In genomic region chr13:101916108-101916757, GRCh38 we compare ENCODE assay signal across 1 cellular context.
TF ChIP-seq lines count a peak whose summit lies in the region.

No MANE protein-coding gene starts in this region.

TF ChIP-seq in GM12878, 131 proteins besides CTCF, POLR2A, EP300 and RAD21 (continued from another document):
- TF ChIP-seq, protein P1, sequence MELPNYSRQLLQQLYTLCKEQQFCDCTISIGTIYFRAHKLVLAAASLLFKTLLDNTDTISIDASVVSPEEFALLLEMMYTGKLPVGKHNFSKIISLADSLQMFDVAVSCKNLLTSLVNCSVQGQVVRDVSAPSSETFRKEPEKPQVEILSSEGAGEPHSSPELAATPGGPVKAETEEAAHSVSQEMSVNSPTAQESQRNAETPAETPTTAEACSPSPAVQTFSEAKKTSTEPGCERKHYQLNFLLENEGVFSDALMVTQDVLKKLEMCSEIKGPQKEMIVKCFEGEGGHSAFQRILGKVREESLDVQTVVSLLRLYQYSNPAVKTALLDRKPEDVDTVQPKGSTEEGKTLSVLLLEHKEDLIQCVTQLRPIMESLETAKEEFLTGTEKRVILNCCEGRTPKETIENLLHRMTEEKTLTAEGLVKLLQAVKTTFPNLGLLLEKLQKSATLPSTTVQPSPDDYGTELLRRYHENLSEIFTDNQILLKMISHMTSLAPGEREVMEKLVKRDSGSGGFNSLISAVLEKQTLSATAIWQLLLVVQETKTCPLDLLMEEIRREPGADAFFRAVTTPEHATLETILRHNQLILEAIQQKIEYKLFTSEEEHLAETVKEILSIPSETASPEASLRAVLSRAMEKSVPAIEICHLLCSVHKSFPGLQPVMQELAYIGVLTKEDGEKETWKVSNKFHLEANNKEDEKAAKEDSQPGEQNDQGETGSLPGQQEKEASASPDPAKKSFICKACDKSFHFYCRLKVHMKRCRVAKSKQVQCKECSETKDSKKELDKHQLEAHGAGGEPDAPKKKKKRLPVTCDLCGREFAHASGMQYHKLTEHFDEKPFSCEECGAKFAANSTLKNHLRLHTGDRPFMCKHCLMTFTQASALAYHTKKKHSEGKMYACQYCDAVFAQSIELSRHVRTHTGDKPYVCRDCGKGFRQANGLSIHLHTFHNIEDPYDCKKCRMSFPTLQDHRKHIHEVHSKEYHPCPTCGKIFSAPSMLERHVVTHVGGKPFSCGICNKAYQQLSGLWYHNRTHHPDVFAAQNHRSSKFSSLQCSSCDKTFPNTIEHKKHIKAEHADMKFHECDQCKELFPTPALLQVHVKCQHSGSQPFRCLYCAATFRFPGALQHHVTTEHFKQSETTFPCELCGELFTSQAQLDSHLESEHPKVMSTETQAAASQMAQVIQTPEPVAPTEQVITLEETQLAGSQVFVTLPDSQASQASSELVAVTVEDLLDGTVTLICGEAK (IDR thresholded peaks at IDR 0.05; ENCODE audit: borderline replicate concordance): no peak
- TF ChIP-seq IKZF1 (conservative IDR thresholded peaks at IDR 0.05): no peak
- TF ChIP-seq NR2C1 (IDR thresholded peaks at IDR 0.05): no peak
- TF ChIP-seq RB1 (IDR thresholded peaks at IDR 0.05; ENCODE audit: borderline replicate concordance): no peak
- no peak for TF ChIP-seq LARP7 (IDR thresholded peaks at IDR 0.05)
- TF ChIP-seq TAF1 (IDR thresholded peaks at IDR 0.05; ENCODE audit: borderline replicate concordance, low read depth, low read length): no peak
- no peak for TF ChIP-seq ZBTB33 (IDR thresholded peaks at IDR 0.05)
- no peak for TF ChIP-seq SPI1 (IDR thresholded peaks at IDR 0.05; ENCODE audit: borderline replicate concordance, insufficient read depth, low read depth, low read length)
- no peak for TF ChIP-seq CUX1 (IDR thresholded peaks at IDR 0.05; ENCODE audit: insufficient replicate concordance, low read depth, low read length)
- no peak for TF ChIP-seq ETV6 (conservative IDR thresholded peaks at IDR 0.05 in 1 of 2, IDR thresholded peaks at IDR 0.05 in 1 of 2; ENCODE audit: borderline replicate concordance in 1 of 2, low read depth in 1 of 2)
- TF ChIP-seq EGR1 (IDR thresholded peaks at IDR 0.05; ENCODE audit: borderline replicate concordance in 1 of 2, low read depth in 2 of 2, low read length in 2 of 2): no peak
- TF ChIP-seq POLR2AphosphoS5 (IDR thresholded peaks at IDR 0.05; ENCODE audit: low read length): no peak
